In genomic region chr7:136479922-136480321, GRCh38 we compare ENCODE assay signal across 28 cellular contexts.
"Had no signal": no experiment of that assay in that cellular context is flagged by ENCODE, and none has a peak within 500 bp of the region (broad histone marks: within the 10 kb centered on the region; RNA-seq: fewer than 3 reads in every experiment).

No MANE protein-coding gene starts in this region.

- H3K4me2 ChIP-seq: hepatocyte had no signal

- H3K9me3 ChIP-seq: colonic mucosa, gastrocnemius medialis had no signal

- FAIRE-seq: endometrium, endothelial cell of umbilical vein, frontal cortex had no signal

- DNase-seq: colonic mucosa; cortex of kidney; dermis blood vessel endothelial cell; dorsolateral prefrontal cortex; effector CD4-positive, alpha-beta T cell; effector CD8-positive, alpha-beta T cell; effector memory CD4-positive, alpha-beta T cell; effector memory CD8-positive, alpha-beta T cell; endodermal cell; erythroblast; esophagus squamous epithelium; foreskin fibroblast; foreskin keratinocyte; foreskin melanocyte; gastrocnemius medialis; glutamatergic neuron; head of caudate nucleus; heart left ventricle; heart right ventricle had no signal

- H3K36me3 ChIP-seq: colonic mucosa, esophagus muscularis mucosa, esophagus squamous epithelium, gastrocnemius medialis, gastroesophageal sphincter, heart left ventricle, heart right ventricle had no signal

- H3K4me1 ChIP-seq: colonic mucosa, esophagus muscularis mucosa, esophagus squamous epithelium, foreskin keratinocyte, gastrocnemius medialis, gastroesophageal sphincter, heart left ventricle, heart right ventricle had no signal

- H3K27ac ChIP-seq: colonic mucosa, coronary artery, dorsolateral prefrontal cortex, epithelial cell of prostate, esophagus muscularis mucosa, esophagus squamous epithelium, foreskin keratinocyte, gastrocnemius medialis, gastroesophageal sphincter, heart left ventricle, heart right ventricle, hepatocyte had no signal

- H3K4me3 ChIP-seq: colonic mucosa, coronary artery, dorsolateral prefrontal cortex, esophagus muscularis mucosa, esophagus squamous epithelium, gastrocnemius medialis, gastroesophageal sphincter, heart left ventricle, heart right ventricle, hepatocyte had no signal

- ATAC-seq: effector memory CD8-positive, alpha-beta T cell; esophagus mucosa; foreskin keratinocyte; gastrocnemius medialis; gastroesophageal sphincter; heart left ventricle; heart right ventricle had no signal

- H3K27me3 ChIP-seq: colonic mucosa, dorsolateral prefrontal cortex, esophagus muscularis mucosa, esophagus squamous epithelium, foreskin keratinocyte, gastrocnemius medialis, gastroesophageal sphincter, heart left ventricle, heart right ventricle, hepatocyte had no signal

- H2AFZ ChIP-seq: hepatocyte had no signal

- H3K79me2 ChIP-seq: hepatocyte had no signal
